In the genomic region with DNA sequence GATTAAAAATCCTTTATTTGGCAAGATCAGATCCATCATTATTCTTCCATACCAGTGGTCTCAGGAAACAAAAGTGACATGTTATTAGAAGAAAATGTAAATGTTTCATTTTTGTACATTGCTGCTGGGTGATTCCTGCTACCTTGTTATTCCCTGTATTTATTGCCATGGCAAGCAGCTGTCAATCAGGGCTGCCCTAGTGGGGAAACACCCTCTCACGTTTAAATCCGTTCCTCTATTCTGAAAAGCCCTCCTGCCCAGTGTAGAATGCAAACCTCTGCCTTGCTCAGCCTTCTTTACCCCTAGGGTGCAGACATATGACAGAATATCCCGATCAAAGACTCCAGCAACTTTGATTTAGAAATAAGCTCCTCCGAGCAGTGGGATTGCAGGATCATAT, we compare ENCODE assay signal across 23 cellular contexts.
"Had no signal": no experiment of that assay in that cellular context is flagged by ENCODE, and none has a peak within 500 bp of the region (broad histone marks: within the 10 kb centered on the region; RNA-seq: fewer than 3 reads in every experiment).

No MANE protein-coding gene starts in this region.

- H3K36me3 Mint-ChIP-seq: activated CD8-positive, alpha-beta memory T cell treated with anti-CD3 and anti-CD28 coated beads, Interleukin-2, amount 10 ng/mL, durations not matched to agents 7 days and 5 days; activated naive CD4-positive, alpha-beta T cell treated with anti-CD3 and anti-CD28 coated beads, Interleukin-2, amount 10 ng/mL, durations not matched to agents 7 days and 5 days; activated naive CD8-positive, alpha-beta T cell treated with anti-CD3 and anti-CD28 coated beads for 36 hours; IgD-negative memory B cell had no signal

- H3K9me3 Mint-ChIP-seq: activated B cell treated with CpG ODN at 0.5 μM for 24 hours; activated CD4-positive, alpha-beta T cell treated with anti-CD3 and anti-CD28 coated beads, Interleukin-2, amount 10 ng/mL, durations not matched to agents 24 days and 14 days; activated naive CD4-positive, alpha-beta T cell treated with anti-CD3 and anti-CD28 coated beads, Interleukin-2, amount 10 ng/mL, durations not matched to agents 7 days and 5 days; activated naive CD8-positive, alpha-beta T cell treated with anti-CD3 and anti-CD28 coated beads for 36 hours; activated T-cell treated with anti-CD3 and anti-CD28 coated beads, Interleukin-2, amount 50 U/mL, for 24 hours; IgD-negative memory B cell had no signal

- DNase-seq: activated B cell treated with CpG ODN at 0.5 μM for 24 hours; activated CD4-positive, alpha-beta T cell treated with anti-CD3 and anti-CD28 coated beads for 1 hour; activated CD4-positive, alpha-beta T cell treated with anti-CD3 and anti-CD28 coated beads, Interleukin-2, amount 10 ng/mL, durations not matched to agents 24 days and 14 days; activated CD4-positive, alpha-beta T cell treated with anti-CD3 and anti-CD28 coated beads, Interleukin-2, amount 50 U/mL, for 48 hours; activated CD8-positive, alpha-beta memory T cell treated with anti-CD3 and anti-CD28 coated beads, Interleukin-2, amount 10 ng/mL, durations not matched to agents 7 days and 5 days; activated gamma-delta T cell treated with Interleukin-2 at 50 U/mL for 16 hours; activated naive CD4-positive, alpha-beta T cell treated with anti-CD3 and anti-CD28 coated beads, Interleukin-2, amount 10 ng/mL, durations not matched to agents 7 days and 5 days; activated naive CD8-positive, alpha-beta T cell treated with anti-CD3 and anti-CD28 coated beads for 36 hours; activated T-cell treated with anti-CD3 and anti-CD28 coated beads, Interleukin-2, amount 50 U/mL, for 24 hours; brain microvascular endothelial cell; NCI-H1092; NCI-H1417; NCI-H1930; NCI-H2107; NCI-H2171 treated with DMSO at 0.1 percent for 48 hours; NCI-H226; NCI-H526; PC-3; SHP77 treated with DMSO at 0.1 percent for 48 hours had no signal

- H3K4me1 Mint-ChIP-seq: activated B cell treated with CpG ODN at 0.5 μM for 24 hours; activated CD4-positive, alpha-beta T cell treated with anti-CD3 and anti-CD28 coated beads, Interleukin-2, amount 10 ng/mL, durations not matched to agents 24 days and 14 days; activated CD8-positive, alpha-beta memory T cell treated with anti-CD3 and anti-CD28 coated beads, Interleukin-2, amount 10 ng/mL, durations not matched to agents 7 days and 5 days; activated naive CD8-positive, alpha-beta T cell treated with anti-CD3 and anti-CD28 coated beads for 36 hours; IgD-negative memory B cell had no signal

- H3K27ac ChIP-seq: brain microvascular endothelial cell, cardiac muscle cell, KMS-11 had no signal

- H3K4me3 Mint-ChIP-seq: activated B cell treated with CpG ODN at 0.5 μM for 24 hours; activated CD4-positive, alpha-beta T cell treated with anti-CD3 and anti-CD28 coated beads, Interleukin-2, amount 10 ng/mL, durations not matched to agents 24 days and 14 days; activated CD8-positive, alpha-beta memory T cell treated with anti-CD3 and anti-CD28 coated beads, Interleukin-2, amount 10 ng/mL, durations not matched to agents 7 days and 5 days; activated naive CD4-positive, alpha-beta T cell treated with anti-CD3 and anti-CD28 coated beads, Interleukin-2, amount 10 ng/mL, durations not matched to agents 7 days and 5 days; activated naive CD8-positive, alpha-beta T cell treated with anti-CD3 and anti-CD28 coated beads for 36 hours; activated T-cell treated with anti-CD3 and anti-CD28 coated beads, Interleukin-2, amount 50 U/mL, for 24 hours; IgD-negative memory B cell; T-helper 1 cell treated with Interleukin-12 subunit alpha and Interleukin-12 subunit beta and Interleukin-4 antibody, amounts not matched to agents 30 μg/mL and 1 μg/mL, for 36 hours had no signal

- H3K36me3 ChIP-seq: brain microvascular endothelial cell, cardiac muscle cell had no signal

- H3K27me3 ChIP-seq: brain microvascular endothelial cell, cardiac muscle cell had no signal

- H3K9ac ChIP-seq: KMS-11 had no signal

- H3K27ac Mint-ChIP-seq: activated B cell treated with CpG ODN at 0.5 μM for 24 hours; activated CD4-positive, alpha-beta T cell treated with anti-CD3 and anti-CD28 coated beads, Interleukin-2, amount 10 ng/mL, durations not matched to agents 24 days and 14 days; activated CD8-positive, alpha-beta memory T cell treated with anti-CD3 and anti-CD28 coated beads, Interleukin-2, amount 10 ng/mL, durations not matched to agents 7 days and 5 days; activated naive CD4-positive, alpha-beta T cell treated with anti-CD3 and anti-CD28 coated beads, Interleukin-2, amount 10 ng/mL, durations not matched to agents 7 days and 5 days; activated naive CD8-positive, alpha-beta T cell treated with anti-CD3 and anti-CD28 coated beads for 36 hours; activated T-cell treated with anti-CD3 and anti-CD28 coated beads, Interleukin-2, amount 50 U/mL, for 24 hours; T-helper 1 cell treated with Interleukin-12 subunit alpha and Interleukin-12 subunit beta and Interleukin-4 antibody, amounts not matched to agents 30 μg/mL and 1 μg/mL, for 36 hours had no signal

- H3K4me3 ChIP-seq: cardiac muscle cell had no signal
